In the genomic region with DNA sequence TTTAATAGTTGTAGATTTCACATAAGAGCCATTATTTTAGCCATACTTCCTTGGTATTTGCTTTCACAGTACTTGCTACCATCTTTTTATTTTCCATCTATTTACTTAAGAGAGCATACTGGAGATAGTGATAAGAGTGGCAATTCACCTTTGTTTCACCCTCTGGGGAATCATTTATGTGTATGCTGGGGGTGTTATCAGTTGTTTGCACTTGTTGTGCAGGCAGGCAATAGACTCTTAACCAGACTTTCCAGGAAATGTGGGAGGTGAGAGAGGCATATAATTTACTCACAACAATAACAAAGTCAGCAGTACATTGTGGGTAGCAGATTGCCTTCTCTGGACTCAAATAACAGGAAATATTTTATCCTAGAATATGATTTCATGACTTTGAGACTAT, we compare ENCODE assay signal across 20 cellular contexts.
"Had no signal": no experiment of that assay in that cellular context is flagged by ENCODE, and none has a peak within 500 bp of the region (broad histone marks: within the 10 kb centered on the region; RNA-seq: fewer than 3 reads in every experiment).

No MANE protein-coding gene starts in this region.

- ATAC-seq: activated CD8-positive, alpha-beta T cell treated with anti-CD3 and anti-CD28 coated beads, Interleukin-2, amount 10 ng/mL, durations not matched to agents 7 days and 5 days; activated T-cell treated with anti-CD3 and anti-CD28 coated beads, Interleukin-2, amount 50 U/mL, for 72 hours; left ventricle myocardium superior; natural killer cell; stimulated activated memory B cell treated with anti-CD40 and anti-IgM and Interleukin-4, amounts not matched to agents 10 μg/mL and 1 μg/mL and 100 μg/mL, for 72 hours had no signal

- H3K36me3 ChIP-seq: esophagus muscularis mucosa, thyroid gland had no signal

- DNase-seq: activated CD4-positive, alpha-beta T cell treated with anti-CD3 and anti-CD28 coated beads, Interleukin-2, amount 10 ng/mL, durations not matched to agents 24 days and 14 days; activated CD4-positive, CD25-positive, alpha-beta regulatory T cell; activated CD8-positive, alpha-beta memory T cell treated with anti-CD3 and anti-CD28 coated beads, Interleukin-2, amount 50 U/mL, for 48 hours; activated CD8-positive, alpha-beta T cell treated with anti-CD3 and anti-CD28 coated beads, Interleukin-2, amount 10 ng/mL, durations not matched to agents 7 days and 5 days; activated gamma-delta T cell treated with Interleukin-2 at 50 U/mL for 16 hours; activated naive CD8-positive, alpha-beta T cell treated with anti-CD3 and anti-CD28 coated beads for 36 hours; activated T-cell treated with anti-CD3 and anti-CD28 coated beads, Interleukin-2, amount 50 U/mL, for 72 hours; amygdala; central memory CD4-positive, alpha-beta T cell; kidney glomerular epithelial cell; left ventricle myocardium superior; mesenchymal stem cell; natural killer cell; posterior cingulate gyrus; stimulated activated CD4-positive, alpha-beta T cell treated with anti-CD3 and anti-CD28 coated beads, Interleukin-2, amount 100 ng/mL, for 48 hours; thyroid gland had no signal

- H3K27me3 ChIP-seq: esophagus muscularis mucosa, thyroid gland had no signal

- FAIRE-seq: urothelium cell line had no signal

- H3K4me3 ChIP-seq: coronary artery, esophagus muscularis mucosa, thyroid gland had no signal

- H3K4me1 ChIP-seq: esophagus muscularis mucosa, thyroid gland had no signal

- H3K27ac ChIP-seq: coronary artery, esophagus muscularis mucosa, thyroid gland had no signal

- H3K9me3 ChIP-seq: esophagus muscularis mucosa, thyroid gland had no signal
